ENCODE assay signal across 18 cellular contexts in the genomic region with DNA sequence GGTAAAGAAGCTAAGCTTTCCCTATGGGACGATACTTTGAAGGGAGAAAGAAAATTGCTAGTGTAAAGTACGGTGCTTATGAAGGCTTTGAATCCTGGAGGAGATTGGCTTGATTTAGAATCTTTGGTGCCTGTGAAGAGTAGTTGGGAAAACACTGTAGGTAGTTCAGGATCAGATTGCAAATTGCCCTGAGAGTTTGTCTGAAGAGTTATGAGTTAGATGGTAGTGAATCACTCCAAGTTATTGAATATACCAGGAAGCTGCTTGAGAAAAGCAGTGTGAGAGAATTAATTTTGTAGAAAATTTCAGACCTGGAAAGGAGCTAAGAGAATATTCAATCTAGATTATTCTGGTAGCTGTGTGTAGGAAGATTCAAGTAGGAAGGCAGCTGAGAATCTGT. TPM values are rescaled to one million over a fixed set of nuclear protein-coding genes. Genes with fewer than 3 reads are reported as not detected.
DNase-seq lines count a peak whose midpoint lies in the region; ATAC-seq, FAIRE-seq and TF ChIP-seq lines count a peak whose summit lies in the region.
"Had no signal": no experiment of that assay in that cellular context is flagged by ENCODE, and none has a peak within 500 bp of the region (broad histone marks: within the 10 kb centered on the region; RNA-seq: fewer than 3 reads in every experiment).

No MANE protein-coding gene starts in this region.

- no peaks in the 10 kb centered on the region for H3K9me2 ChIP-seq in PC-3 (replicated peaks; ENCODE audit: low read length)

- no peaks in the 10 kb centered on the region for H3K36me3 ChIP-seq in PC-3 (ENCODE audit: low read depth, low read length)
- H3K36me3 ChIP-seq: right lobe of liver, suprapubic skin had no signal

- no peaks in the 10 kb centered on the region for H4K20me1 ChIP-seq in PC-3 (ENCODE audit: low read length)

- H3K4me3 ChIP-seq in PC-3 (ENCODE audit: low read length) (no peak overlapping the region), epithelial cell of esophagus (ENCODE audit: low read length) (no peak overlapping the region)
- H3K4me3 ChIP-seq: right lobe of liver, suprapubic skin had no signal

- H3K4me1 ChIP-seq in PC-3 (ENCODE audit: insufficient read depth, low read length), result peaks cover 8% of the 10 kb centered on the region; the same call in 1 of the 2 replicates

- ATAC-seq in PC-3 (peak; percentile 43; the same call in 1 of the 2 replicates), GM21515 (IDR thresholded peaks at IDR 0.05; ENCODE audit: unreplicated experiment) (no peak)
- ATAC-seq: activated CD4-positive, alpha-beta T cell treated with anti-CD3 and anti-CD28 coated beads for 36 hours had no signal

- peaks cover 87% of the 10 kb centered on the region for H3K79me2 ChIP-seq in PC-3 (ENCODE audit: low read length)

- no TSS peak for BruUV-seq in PC-3 (replicated peaks; lab: Mats Ljungman, UMichigan)

- no peak for TF ChIP-seq POLR2A in H54 (IDR thresholded peaks at IDR 0.05; ENCODE audit: low read depth, low read length)

- no peak overlapping the region for H3K4me2 ChIP-seq in PC-3 (ENCODE audit: low read length)

- no peak overlapping the region for H2AFZ ChIP-seq in PC-3 (ENCODE audit: low read length)

- no peak overlapping the region for H3K27ac ChIP-seq in PC-3 (ENCODE audit: low read length)
- H3K27ac ChIP-seq: right lobe of liver, suprapubic skin had no signal

- CTCF ChIA-PET in PC-3 (lab: Charles Lee), result no interaction called here

- no peak overlapping the region for H3K9ac ChIP-seq in PC-3 (ENCODE audit: low read length)

- DNase-seq in H54 (ENCODE audit: insufficient read length, low spot score), result no peak
- peak; percentile 10 for DNase-seq in PC-3
- peak; percentile 49 for DNase-seq in epithelial cell of esophagus (ENCODE audit: low read depth)
- DNase-seq in renal cortical epithelial cell (ENCODE audit: low read depth), result peak; percentile 58
- no peak for DNase-seq in activated CD8-positive, alpha-beta memory T cell treated with anti-CD3 and anti-CD28 coated beads, Interleukin-2, amount 50 U/mL, for 4 hours
- no peak for DNase-seq in D721Med (ENCODE audit: insufficient read length, low spot score)
- DNase-seq: activated CD4-positive, alpha-beta T cell treated with anti-CD3 and anti-CD28 coated beads for 36 hours; activated naive CD8-positive, alpha-beta T cell treated with anti-CD3 and anti-CD28 coated beads, Interleukin-2, amount 10 ng/mL, durations not matched to agents 7 days and 5 days; GDM1; Kasumi-1; mammary epithelial cell; NCI-H1105; NCI-H2081 treated with DMSO at 0.1 percent for 48 hours; right lobe of liver had no signal

- POLR2A ChIA-PET in PC-3 (lab: Charles Lee; ENCODE audit: unreplicated experiment), result no interaction called here

- intact Hi-C loops in PC-3 (cut with micrococcal nuclease), result no loop called here

- H3K9me3 ChIP-seq in PC-3 (ENCODE audit: low read length), result no peaks in the 10 kb centered on the region
- H3K9me3 ChIP-seq: right lobe of liver, suprapubic skin had no signal

- no peaks in the 10 kb centered on the region for H3F3A ChIP-seq in PC-3 (ENCODE audit: low read length, unreplicated experiment)

- no peak for TF ChIP-seq CTCF in PC-3 (conservative IDR thresholded peaks at IDR 0.05; ENCODE audit: low read depth, low read length)
- no peak for TF ChIP-seq CTCF in epithelial cell of esophagus (IDR thresholded peaks at IDR 0.05; ENCODE audit: insufficient read depth, low read depth, low read length, missing control alignments)
- no peak for TF ChIP-seq CTCF in D721Med (IDR thresholded peaks at IDR 0.05; ENCODE audit: insufficient read depth, missing control alignments)

- no peaks in the 10 kb centered on the region for H3K27me3 ChIP-seq in PC-3 (ENCODE audit: low read length)
- H3K27me3 ChIP-seq: right lobe of liver, suprapubic skin had no signal

- peak; percentile 66 for FAIRE-seq in H54 (lab: Jason Lieb, UNC)
- no peak for FAIRE-seq in D721Med (lab: Jason Lieb, UNC)
- FAIRE-seq: keratinocyte, TTC549 had no signal

RNA-seq across cellular contexts. Expression of gene MAN2A1, which starts 11.5 kb away (rescaled TPM):
- 20.8 and 21.8 TPM in 2 replicates for total RNA-seq in PC-3 (2014; rRNA removed)
- 66.2 and 91.3 TPM in 2 replicates for total RNA-seq in renal cortical epithelial cell

Comparison
In these comparisons a context has a peak if more than half of its experiments do, and no peak if none do; other contexts are left out.
1. DNase-seq: peak in PC-3 (single experiment), epithelial cell of esophagus (single experiment) and renal cortical epithelial cell (single experiment); none in H54 (single experiment), activated CD8-positive, alpha-beta memory T cell treated with anti-CD3 and anti-CD28 coated beads, Interleukin-2, amount 50 U/mL, for 4 hours (single experiment) and D721Med (single experiment).